In the genomic region with DNA sequence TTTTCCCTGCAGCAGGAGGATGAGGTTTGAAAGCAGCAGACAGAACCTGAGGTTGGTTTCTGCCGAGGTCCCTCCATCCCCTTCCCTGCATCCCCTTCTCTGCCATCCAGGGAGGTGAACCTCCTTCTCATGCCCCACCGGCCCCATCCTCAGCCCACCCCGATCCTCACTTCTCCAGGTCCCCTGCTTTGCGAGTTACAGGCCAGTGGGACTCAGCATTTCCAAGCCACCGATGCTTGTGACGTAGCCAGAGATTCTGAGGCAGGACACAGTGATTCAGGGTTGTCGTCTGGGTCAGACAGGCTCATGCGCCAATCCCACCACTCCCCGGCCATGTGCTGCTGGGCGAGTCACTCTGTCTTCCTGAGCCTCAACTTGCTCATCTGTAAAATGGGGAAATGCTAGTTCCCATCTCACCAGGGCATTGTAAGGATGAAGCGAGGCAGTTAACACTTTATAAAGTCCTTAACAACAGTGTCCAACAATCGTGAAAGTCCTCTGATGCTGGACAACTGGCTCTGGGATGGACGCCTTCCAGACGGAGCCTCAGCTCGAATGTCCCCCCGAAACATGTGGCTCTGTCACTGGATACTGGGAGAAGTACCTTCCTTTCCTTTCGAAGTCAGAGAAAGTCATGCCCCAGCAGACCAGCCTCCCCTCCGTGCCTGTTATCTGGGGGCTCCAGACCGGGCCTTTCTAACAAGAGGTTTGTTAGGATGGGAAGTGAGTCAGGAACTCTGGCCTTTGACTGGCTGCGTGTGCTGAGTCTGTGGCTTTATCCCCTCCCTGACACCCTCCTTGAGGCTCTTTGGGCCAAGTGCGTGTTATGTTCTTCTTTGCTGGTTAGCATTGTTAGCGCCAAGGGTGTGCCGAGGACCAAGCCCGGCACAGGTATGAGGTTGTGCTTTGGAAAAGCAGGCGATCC, we compare ENCODE assay signal across 18 cellular contexts. TPM values are rescaled to one million over a fixed set of nuclear protein-coding genes. Genes with fewer than 3 reads are reported as not detected.
"Had no signal": no experiment of that assay in that cellular context is flagged by ENCODE, and none has a peak within 500 bp of the region (broad histone marks: within the 10 kb centered on the region; RNA-seq: fewer than 3 reads in every experiment).

No MANE protein-coding gene starts in this region.

- H3K9me3 Mint-ChIP-seq: activated naive CD8-positive, alpha-beta T cell treated with anti-CD3 and anti-CD28 coated beads, Interleukin-2, amount 50 U/mL, for 24 hours; activated T-helper 1 cell treated with anti-CD3 and anti-CD28 coated beads, Interleukin-12 subunit alpha, Interleukin-12 subunit beta, Interleukin-2, Interleukin-4 antibody, amounts not matched to agents 30 ng/mL and 10 ng/mL and 1 ng/mL, durations not matched to agents 14 hours and 24 hours and 36 hours; stimulated activated naive CD8-positive, alpha-beta T cell treated with anti-CD3 and anti-CD28 coated beads, Interleukin-15, Interleukin-2, amounts not matched to agents 100 ng/mL and 50 ng/mL, for 24 hours had no signal

- H3K4me3 Mint-ChIP-seq: activated naive CD8-positive, alpha-beta T cell treated with anti-CD3 and anti-CD28 coated beads, Interleukin-2, amount 50 U/mL, for 24 hours; activated T-helper 1 cell treated with anti-CD3 and anti-CD28 coated beads, Interleukin-12 subunit alpha, Interleukin-12 subunit beta, Interleukin-2, Interleukin-4 antibody, amounts not matched to agents 30 ng/mL and 10 ng/mL and 1 ng/mL, durations not matched to agents 14 hours and 24 hours and 36 hours; stimulated activated naive CD8-positive, alpha-beta T cell treated with anti-CD3 and anti-CD28 coated beads, Interleukin-15, Interleukin-2, amounts not matched to agents 100 ng/mL and 50 ng/mL, for 24 hours had no signal

- DNase-seq: activated CD4-positive, alpha-beta T cell treated with anti-CD3 and anti-CD28 coated beads for 4 hours; activated naive CD4-positive, alpha-beta T cell treated with Interleukin-2 at 50 U/mL for 16 hours; activated naive CD8-positive, alpha-beta T cell treated with anti-CD3 and anti-CD28 coated beads, Interleukin-2, amount 50 U/mL, for 24 hours; effector memory CD4-positive, alpha-beta T cell; kidney glomerular epithelial cell; sigmoid colon; stimulated activated CD4-positive, alpha-beta T cell treated with anti-CD3 and anti-CD28 coated beads, Interleukin-2, amount 100 ng/mL, for 48 hours; stimulated activated CD8-positive, alpha-beta memory T cell treated with anti-CD3 and anti-CD28 coated beads, Interleukin-4, amount 100 ng/mL, for 48 hours had no signal

- H3K27ac Mint-ChIP-seq: activated naive CD8-positive, alpha-beta T cell treated with anti-CD3 and anti-CD28 coated beads, Interleukin-2, amount 50 U/mL, for 24 hours; activated T-helper 1 cell treated with anti-CD3 and anti-CD28 coated beads, Interleukin-12 subunit alpha, Interleukin-12 subunit beta, Interleukin-2, Interleukin-4 antibody, amounts not matched to agents 30 ng/mL and 10 ng/mL and 1 ng/mL, durations not matched to agents 14 hours and 24 hours and 36 hours; stimulated activated naive CD8-positive, alpha-beta T cell treated with anti-CD3 and anti-CD28 coated beads, Interleukin-15, Interleukin-2, amounts not matched to agents 100 ng/mL and 50 ng/mL, for 24 hours had no signal

- ATAC-seq: activated naive CD8-positive, alpha-beta T cell treated with anti-CD3 and anti-CD28 coated beads, Interleukin-2, amount 50 U/mL, for 24 hours; gastroesophageal sphincter had no signal

- H3K27ac ChIP-seq: coronary artery, gastroesophageal sphincter, hepatocyte, neutrophil, prostate gland, sigmoid colon, thoracic aorta, VCaP had no signal

- H3K4me1 Mint-ChIP-seq: activated naive CD8-positive, alpha-beta T cell treated with anti-CD3 and anti-CD28 coated beads, Interleukin-2, amount 50 U/mL, for 24 hours had no signal

RNA-seq across cellular contexts. Expression of a gene that starts 21.9 kb away (rescaled TPM):
- total RNA-seq: activated T-helper 1 cell treated with anti-CD3 and anti-CD28 coated beads, Interleukin-12 subunit alpha, Interleukin-12 subunit beta, Interleukin-2, Interleukin-4 antibody, amounts not matched to agents 30 ng/mL and 10 ng/mL and 1 ng/mL, durations not matched to agents 14 hours and 24 hours and 36 hours; T-helper 2 cell treated with Interferon-gamma antibody and Interleukin-4, amounts not matched to agents 100 ng/mL and 5 ng/mL, for 36 hours had no signal

RNA-seq across cellular contexts. Expression of a gene that starts 43.0 kb away (rescaled TPM):
- total RNA-seq: activated T-helper 1 cell treated with anti-CD3 and anti-CD28 coated beads, Interleukin-12 subunit alpha, Interleukin-12 subunit beta, Interleukin-2, Interleukin-4 antibody, amounts not matched to agents 30 ng/mL and 10 ng/mL and 1 ng/mL, durations not matched to agents 14 hours and 24 hours and 36 hours; T-helper 2 cell treated with Interferon-gamma antibody and Interleukin-4, amounts not matched to agents 100 ng/mL and 5 ng/mL, for 36 hours had no signal
